In genomic region chr3:192077795-192078497, GRCh38 we compare ENCODE assay signal across 13 cellular contexts.
DNase-seq lines count a peak whose midpoint lies in the region; ATAC-seq and TF ChIP-seq lines count a peak whose summit lies in the region.
"Had no signal": no experiment of that assay in that cellular context is flagged by ENCODE, and none has a peak within 500 bp of the region (broad histone marks: within the 10 kb centered on the region; RNA-seq: fewer than 3 reads in every experiment).

No MANE protein-coding gene starts in this region.

- TF ChIP-seq CTCF in endodermal cell (conservative IDR thresholded peaks at IDR 0.05), result no peak

- no peak overlapping the region for H3K27ac ChIP-seq in endodermal cell (ENCODE audit: low read depth, low read length)
- H3K27ac ChIP-seq: 22Rv1 had no signal

- peaks cover 33% of the 10 kb centered on the region for H3K9me3 Mint-ChIP-seq in endodermal cell
- H3K9me3 Mint-ChIP-seq: IgD-negative memory B cell had no signal

- H3K27ac Mint-ChIP-seq in endodermal cell, result no peak overlapping the region
- H3K27ac Mint-ChIP-seq: CD8-positive, alpha-beta memory T cell; IgD-negative memory B cell had no signal

- H3K4me3 Mint-ChIP-seq in endodermal cell, result no peak overlapping the region
- H3K4me3 Mint-ChIP-seq: CD8-positive, alpha-beta memory T cell; IgD-negative memory B cell had no signal

- H3K27me3 ChIP-seq in endodermal cell (ENCODE audit: control insufficient read depth, insufficient read depth, low read length, poor library complexity, severe bottlenecking), result no peaks in the 10 kb centered on the region

- DNase-seq in NCI-H1092 treated with DMSO at 0.1 percent for 48 hours (lab: John Stamatoyannopoulos, UW) (peak; percentile 41), NCI-H1092 (lab: John Stamatoyannopoulos, UW) (no peak), left ventricle myocardium superior (no peak), left cardiac atrium (no peak), endodermal cell (no peak), MV-4-11 (lab: John Stamatoyannopoulos, UW) (no peak), sciatic nerve (ENCODE audit: low spot score) (no peak)
- DNase-seq in activated CD4-positive, alpha-beta T cell treated with anti-CD3 and anti-CD28 coated beads, Interleukin-2, amount 50 U/mL, for 4 hours, result no peak
- DNase-seq: Caco-2; CD8-positive, alpha-beta memory T cell; H7 had no signal

- no peaks in the 10 kb centered on the region for H3K4me1 ChIP-seq in endodermal cell (ENCODE audit: control insufficient read depth, insufficient read depth, low read length)

- H3K27me3 Mint-ChIP-seq in endodermal cell (ENCODE audit: insufficient read depth), result no peaks in the 10 kb centered on the region
- H3K27me3 Mint-ChIP-seq: CD8-positive, alpha-beta memory T cell; IgD-negative memory B cell had no signal

- H3K4me1 Mint-ChIP-seq in endodermal cell, result peaks cover 74% of the 10 kb centered on the region
- H3K4me1 Mint-ChIP-seq: CD8-positive, alpha-beta memory T cell had no signal

- peak overlapping the region; percentile 56 for H3K4me3 ChIP-seq in endodermal cell (ENCODE audit: low read length)

- peak; percentile 41 for ATAC-seq in left ventricle myocardium superior
- ATAC-seq in left cardiac atrium, result no peak
- no peak for ATAC-seq in sciatic nerve

- peaks cover 11% of the 10 kb centered on the region for H3K9me3 ChIP-seq in endodermal cell (ENCODE audit: control insufficient read depth, low read length)
- H3K9me3 ChIP-seq: Caco-2 had no signal

- intact Hi-C loops in left ventricle myocardium superior (cut with micrococcal nuclease) (no loop called here), left cardiac atrium (cut with DNase I) (no loop called here), sciatic nerve (cut with DNase I) (no loop called here)

- no peak overlapping the region for H3K9ac ChIP-seq in endodermal cell (ENCODE audit: extremely low read depth, low read length, poor library complexity, severe bottlenecking)

- 94 to 95% methylated on average over 4 to 5 of the region's 5 CpGs for WGBS in endodermal cell (ENCODE audit: insufficient coverage in 1 of 2, insufficient read length in 1 of 2), 2 experiments

- no peaks in the 10 kb centered on the region for H3K36me3 ChIP-seq in endodermal cell (ENCODE audit: control insufficient read depth, insufficient read depth, low read length)

- peaks cover 16% of the 10 kb centered on the region for H3K36me3 Mint-ChIP-seq in endodermal cell (ENCODE audit: low read depth)
- H3K36me3 Mint-ChIP-seq: CD8-positive, alpha-beta memory T cell had no signal
